ENCODE assay signal across 8 cellular contexts in the genomic region with DNA sequence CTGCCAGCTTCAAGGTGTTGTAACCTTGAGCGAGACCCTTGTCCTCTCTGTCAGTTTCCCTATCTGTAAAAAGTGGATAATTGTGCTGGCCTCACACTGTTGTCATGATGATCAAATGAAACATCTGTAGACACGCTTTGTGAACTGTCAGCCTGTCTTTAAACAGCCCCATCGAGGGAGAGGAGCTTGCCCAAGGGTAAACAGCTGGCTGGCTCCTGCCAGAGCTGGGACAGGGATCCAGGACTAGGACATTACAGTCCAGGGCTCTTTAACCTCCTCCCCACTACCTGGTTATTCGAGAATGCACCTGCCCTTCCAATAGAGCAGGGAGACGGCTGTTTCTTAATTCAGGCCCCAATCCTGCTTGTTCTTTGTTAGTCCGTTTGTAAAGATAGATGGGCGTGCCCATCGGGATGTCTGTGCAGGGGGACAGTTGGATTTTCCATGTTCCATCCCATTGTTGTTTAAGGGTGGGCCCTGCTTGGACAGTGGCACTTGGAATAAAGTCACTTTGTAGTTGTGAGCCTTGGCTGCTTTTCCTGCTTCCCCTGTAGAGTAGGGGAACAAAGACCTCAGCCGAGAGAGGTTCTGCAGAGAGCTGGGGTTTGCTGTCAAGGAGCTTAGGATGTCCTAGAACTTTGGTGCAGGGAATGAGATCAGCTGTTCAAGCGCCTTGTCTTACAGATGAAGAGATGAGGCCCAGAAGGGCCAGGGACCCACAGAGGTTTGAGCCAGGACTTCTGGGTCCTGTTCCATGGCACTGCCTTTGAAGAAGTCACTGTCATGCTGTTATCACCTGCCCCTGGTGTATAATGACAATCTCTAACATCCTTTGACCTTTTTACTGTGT.
DNase-seq lines count a peak whose midpoint lies in the region; ATAC-seq and TF ChIP-seq lines count a peak whose summit lies in the region.

No MANE protein-coding gene starts in this region.

- POLR2A ChIA-PET in activated B cell treated with CpG ODN at 0.5 μM for 24 hours (lab: Charles Lee): interaction anchor here (0.5 to 2.1 kb wide), 6 partner anchors 8 to 425 kb away, joined by 3 to 11 read pairs (median 4); no protein-coding TSS in a partner anchor

- ATAC-seq in activated B cell treated with CpG ODN at 0.5 μM for 24 hours (ENCODE audit: low read depth) (no peak), GM21717 (IDR thresholded peaks at IDR 0.05; ENCODE audit: unreplicated experiment) (no peak), HG03457 (IDR thresholded peaks at IDR 0.05; ENCODE audit: unreplicated experiment) (no peak), GM21360 (IDR thresholded peaks at IDR 0.05; ENCODE audit: unreplicated experiment) (no peak)

- no peaks in the 10 kb centered on the region for H3K36me3 Mint-ChIP-seq in activated B cell treated with CpG ODN at 0.5 μM for 24 hours (ENCODE audit: low read depth)

- TF ChIP-seq CTCF in activated B cell treated with CpG ODN at 0.5 μM for 24 hours (IDR thresholded peaks at IDR 0.05): no peak
- TF ChIP-seq CTCF in left ventricle myocardium inferior (IDR thresholded peaks at IDR 0.05; ENCODE audit: borderline replicate concordance): no peak

- CTCF ChIA-PET in activated B cell treated with CpG ODN at 0.5 μM for 24 hours (lab: Charles Lee): interaction anchor here (1.0 kb wide), 1 partner anchor 24 kb away, joined by 3 read pairs; no protein-coding TSS in a partner anchor

- H3K4me3 ChIP-seq in HAP-1: peak overlapping the region; percentile 50
- peak overlapping the region; percentile 90 for H3K4me3 ChIP-seq in left ventricle myocardium inferior
- H3K4me3 ChIP-seq in skin epidermis: peak overlapping the region; percentile 68 to 90 (median 80)

- no peaks in the 10 kb centered on the region for H3K27me3 ChIP-seq in HAP-1 (ENCODE audit: low read depth)
- no peaks in the 10 kb centered on the region for H3K27me3 ChIP-seq in left ventricle myocardium inferior (ENCODE audit: low read depth)

- H3K4me3 Mint-ChIP-seq in activated B cell treated with CpG ODN at 0.5 μM for 24 hours: peak overlapping the region; percentile 90

- H3K9me3 Mint-ChIP-seq in activated B cell treated with CpG ODN at 0.5 μM for 24 hours: no peaks in the 10 kb centered on the region

- H3K27ac Mint-ChIP-seq in activated B cell treated with CpG ODN at 0.5 μM for 24 hours: peak overlapping the region; percentile 88

- H3K27me3 Mint-ChIP-seq in activated B cell treated with CpG ODN at 0.5 μM for 24 hours: no peaks in the 10 kb centered on the region

- peaks cover 71% of the 10 kb centered on the region for H3K4me1 Mint-ChIP-seq in activated B cell treated with CpG ODN at 0.5 μM for 24 hours

- peaks cover 24% of the 10 kb centered on the region for H3K4me1 ChIP-seq in HAP-1
- H3K4me1 ChIP-seq in left ventricle myocardium inferior: peaks cover 76% of the 10 kb centered on the region

- intact Hi-C loops in activated B cell treated with CpG ODN at 0.5 μM for 24 hours (cut with micrococcal nuclease) (loop anchor here (5.0 to 10.0 kb wide), 3 partner anchors 399 to 1789 kb away; partner anchors contain the start of genes EDEM2 and PIGU), left ventricle myocardium inferior (cut with micrococcal nuclease) (no loop called here)

- in situ Hi-C loops in HAP-1 (cut with MboI; ENCODE audit: low sequenced_read_pairs): no loop called here

- no peaks in the 10 kb centered on the region for H3K9me3 ChIP-seq in HAP-1
- H3K9me3 ChIP-seq in left ventricle myocardium inferior (replicated peaks): no peaks in the 10 kb centered on the region

- peak overlapping the region; percentile 97 for H3K27ac ChIP-seq in left ventricle myocardium inferior (replicated peaks)
- H3K27ac ChIP-seq in skin epidermis: peak overlapping the region in 20 of 21 experiments; percentile 4 to 97 (median 92)

- DNase-seq in HAP-1 (ENCODE audit: low spot score in 2 of 2) (no peak), activated B cell treated with CpG ODN at 0.5 μM for 24 hours (no peak), left ventricle myocardium inferior (no peak), kidney glomerular epithelial cell (lab: John Stamatoyannopoulos, UW) (no peak)

- H3K36me3 ChIP-seq in HAP-1 (replicated peaks) (no peaks in the 10 kb centered on the region), left ventricle myocardium inferior (no peaks in the 10 kb centered on the region)
